Comparison of ENCODE assay signal across 8 cellular contexts in genomic region chr12:95859344-95859816, GRCh38. TPM values are rescaled to one million over a fixed set of nuclear protein-coding genes. Genes with fewer than 3 reads are reported as not detected.
DNase-seq lines count a peak whose midpoint lies in the region; ATAC-seq and TF ChIP-seq lines count a peak whose summit lies in the region.

No MANE protein-coding gene starts in this region.

- H3K36me3 Mint-ChIP-seq in neural progenitor cell = peaks cover 29% of the 10 kb centered on the region
- peaks cover 31% of the 10 kb centered on the region for H3K36me3 Mint-ChIP-seq in Calu3 (ENCODE audit: insufficient read depth, unreplicated experiment)

- H3K4me1 Mint-ChIP-seq in neural progenitor cell (peaks cover 4% of the 10 kb centered on the region), Calu3 (ENCODE audit: low read depth, unreplicated experiment) (peaks cover 12% of the 10 kb centered on the region)

- peak; percentile 21 for ATAC-seq in HG02938 (IDR thresholded peaks at IDR 0.05; ENCODE audit: unreplicated experiment)

- H4K20me1 ChIP-seq in neural progenitor cell (ENCODE audit: low read depth) = peaks cover 13% of the 10 kb centered on the region

- H3K27ac Mint-ChIP-seq in neural progenitor cell (no peak overlapping the region), Calu3 (ENCODE audit: unreplicated experiment) (no peak overlapping the region)

- H3K9ac ChIP-seq in neural progenitor cell = peak overlapping the region; percentile 93

- BruUV-seq in Calu3 (replicated peaks; lab: Mats Ljungman, UMichigan) = no TSS peak

- intact Hi-C loops in Calu3 (cut with micrococcal nuclease; ENCODE audit: unreplicated experiment) (no loop called here), posterior vena cava (cut with DNase I) (no loop called here)

- no peaks in the 10 kb centered on the region for H3K9me3 ChIP-seq in SJSA1 (replicated peaks)
- H3K9me3 ChIP-seq in neural progenitor cell (ENCODE audit: low read depth) = peaks cover 16% of the 10 kb centered on the region

- H3F3A ChIP-seq in neural progenitor cell (ENCODE audit: low read depth) = peaks cover 12% of the 10 kb centered on the region

- H2AFZ ChIP-seq in neural progenitor cell (replicated peaks) = peak overlapping the region; percentile 93

- H3K27me3 Mint-ChIP-seq in neural progenitor cell (ENCODE audit: insufficient read depth, low read depth) (no peaks in the 10 kb centered on the region), Calu3 (ENCODE audit: unreplicated experiment) (peaks cover 8% of the 10 kb centered on the region)

- peaks cover 35% of the 10 kb centered on the region for H3K36me3 ChIP-seq in SJSA1
- peaks cover 24% of the 10 kb centered on the region for H3K36me3 ChIP-seq in neural progenitor cell

- H3K4me2 ChIP-seq in neural progenitor cell = peak overlapping the region; percentile 92

- TF ChIP-seq CTCF in epithelial cell of esophagus (IDR thresholded peaks at IDR 0.05; ENCODE audit: insufficient read depth, low read depth, low read length, missing control alignments) = no peak
- TF ChIP-seq CTCF in neural progenitor cell (IDR thresholded peaks at IDR 0.05) = no peak
- TF ChIP-seq CTCF in Calu3 (IDR thresholded peaks at IDR 0.05; ENCODE audit: unreplicated experiment) = no peak

- H3K27me3 ChIP-seq in SJSA1 (replicated peaks) (no peaks in the 10 kb centered on the region), neural progenitor cell (no peaks in the 10 kb centered on the region)

- H3K4me1 ChIP-seq in SJSA1 (replicated peaks) (peaks cover 10% of the 10 kb centered on the region), neural progenitor cell (peaks cover 11% of the 10 kb centered on the region)

- CTCF ChIA-PET in Calu3 (lab: Charles Lee) = no interaction called here

- H3K27ac ChIP-seq in SJSA1 = no peak overlapping the region; the same call in 1 of the 2 replicates
- H3K27ac ChIP-seq in neural progenitor cell = peak overlapping the region; percentile 93

- H3K79me2 ChIP-seq in neural progenitor cell (ENCODE audit: low read depth) = peaks cover 56% of the 10 kb centered on the region

- peak overlapping the region; percentile 62 for H3K4me3 ChIP-seq in SJSA1
- H3K4me3 ChIP-seq in epithelial cell of esophagus (ENCODE audit: low read length) = peak overlapping the region; percentile 81
- H3K4me3 ChIP-seq in neural progenitor cell = peak overlapping the region; percentile 95

- DNase-seq in NCI-H2107 treated with DMSO at 0.1 percent for 48 hours (lab: John Stamatoyannopoulos, UW; ENCODE audit: unreplicated experiment) (peak; percentile 31), NCI-H2107 (lab: John Stamatoyannopoulos, UW) (no peak), SJSA1 (ENCODE audit: low read depth in 1 of 2, low spot score in 2 of 2) (no peak), epithelial cell of esophagus (ENCODE audit: low read depth) (peak; percentile 42), neural progenitor cell (ENCODE audit: low spot score) (peak; percentile 46), Calu3 (no peak), posterior vena cava (ENCODE audit: low spot score) (no peak)

- peaks cover 13% of the 10 kb centered on the region for H3K9me3 Mint-ChIP-seq in neural progenitor cell
- peaks cover 4% of the 10 kb centered on the region for H3K9me3 Mint-ChIP-seq in Calu3 (ENCODE audit: low read depth, unreplicated experiment)

- H3K4me3 Mint-ChIP-seq in neural progenitor cell (no peak overlapping the region), Calu3 (ENCODE audit: low read depth, unreplicated experiment) (no peak overlapping the region)

RNA-seq across cellular contexts. Expression of gene SNRPF, which starts 0.6 kb away (rescaled TPM):
- 25.9 and 32.0 TPM in 2 replicates for total RNA-seq in SJSA1 (2014; rRNA removed; shearing (Covaris generic))
- total RNA-seq in neural progenitor cell (ENCODE audit: low replicate concordance) (37.0 and 49.7 TPM in 2 replicates), Calu3 (2022) (49.7 and 55.4 TPM in 2 replicates), posterior vena cava (10 to 100 TPM; 14.0 to 15.2 TPM)

Comparison
In these comparisons a context has a peak if more than half of its experiments do, and no peak if none do; other contexts are left out.
1. DNase-seq: peak in NCI-H2107 treated with DMSO at 0.1 percent for 48 hours (single experiment), epithelial cell of esophagus (single experiment) and neural progenitor cell (single experiment); none in NCI-H2107 (single experiment), SJSA1 (0 of 2), Calu3 (single experiment) and posterior vena cava (single experiment).
2. Peak in every context shown above with its lines, with median percentiles within 50 percentile points of each other: H3K4me3 ChIP-seq.